In genomic region chr6:144298167-144298671, GRCh38 we compare ENCODE assay signal across 20 cellular contexts. TPM values are rescaled to one million over a fixed set of nuclear protein-coding genes. Genes with fewer than 3 reads are reported as not detected.
DNase-seq lines count a peak whose midpoint lies in the region; ATAC-seq, FAIRE-seq and TF ChIP-seq lines count a peak whose summit lies in the region.
"Had no signal": no experiment of that assay in that cellular context is flagged by ENCODE, and none has a peak within 500 bp of the region (broad histone marks: within the 10 kb centered on the region; RNA-seq: fewer than 3 reads in every experiment).

No MANE protein-coding gene starts in this region.

- TF ChIP-seq CTCF in heart right ventricle (IDR thresholded peaks at IDR 0.05) (no peak), hepatocyte (IDR thresholded peaks at IDR 0.05; ENCODE audit: poor library complexity) (no peak), ovary (IDR thresholded peaks at IDR 0.05) (no peak)

- FAIRE-seq in H54 (lab: Jason Lieb, UNC), result no peak
- FAIRE-seq: bronchial epithelial cell, urothelium cell line had no signal

- H3K27ac ChIP-seq in heart right ventricle (peak overlapping the region in 9 of 10 donors; percentile 33 to 80 (median 68)), hepatocyte (peak overlapping the region; percentile 83), ovary (peak overlapping the region; percentile 8 to 44), urinary bladder (ENCODE audit: low read depth) (peak overlapping the region; percentile 10)

- TF ChIP-seq POLR2A in ovary (IDR thresholded peaks at IDR 0.05), result no peak
- no peak for TF ChIP-seq POLR2A in H54 (IDR thresholded peaks at IDR 0.05; ENCODE audit: low read depth, low read length)

- no peaks in the 10 kb centered on the region for H4K20me1 ChIP-seq in hepatocyte (ENCODE audit: insufficient read depth, poor library complexity, severe bottlenecking)

- peak overlapping the region; percentile 68 for H3K4me2 ChIP-seq in hepatocyte

- peaks cover 3 to 54% (median 37%) of the 10 kb centered on the region in 9 donors for H3K4me1 ChIP-seq in heart right ventricle
- peaks cover 21% of the 10 kb centered on the region for H3K4me1 ChIP-seq in hepatocyte (ENCODE audit: insufficient read depth)
- H3K4me1 ChIP-seq in ovary (ENCODE audit: insufficient read depth), result peaks cover 4% of the 10 kb centered on the region
- no peaks in the 10 kb centered on the region for H3K4me1 ChIP-seq in urinary bladder (ENCODE audit: insufficient read depth)

- ATAC-seq in heart right ventricle, result peak in 4 of 8 donors; percentile 61 to 71 (median 64)
- no peak for ATAC-seq in sciatic nerve
- ATAC-seq: effector memory CD8-positive, alpha-beta T cell had no signal

- H3K36me3 ChIP-seq in heart right ventricle (peaks cover 0 to 41% (median 5%) of the 10 kb centered on the region in 9 donors), hepatocyte (replicated peaks; ENCODE audit: insufficient read depth, low read depth) (no peaks in the 10 kb centered on the region), ovary (no peaks in the 10 kb centered on the region), urinary bladder (ENCODE audit: insufficient read depth) (no peaks in the 10 kb centered on the region)

- TF ChIP-seq EP300 in ovary (IDR thresholded peaks at IDR 0.05), result no peak

- H3K27me3 ChIP-seq in heart right ventricle, result no peaks in the 10 kb centered on the region
- H3K27me3 ChIP-seq in hepatocyte, result no peaks in the 10 kb centered on the region
- no peaks in the 10 kb centered on the region for H3K27me3 ChIP-seq in ovary
- H3K27me3 ChIP-seq: MG63 had no signal

- H3K79me2 ChIP-seq in hepatocyte, result peaks cover 59% of the 10 kb centered on the region

- H3K9me2 ChIP-seq in hepatocyte (replicated peaks; ENCODE audit: insufficient read depth), result no peaks in the 10 kb centered on the region

- H3K4me3 ChIP-seq in heart right ventricle (peak overlapping the region in 1 of 10 donors; percentile 0), hepatocyte (peak overlapping the region; percentile 11), ovary (no peak overlapping the region), urinary bladder (ENCODE audit: low read depth, low read length) (no peak overlapping the region)
- H3K4me3 ChIP-seq: MG63 had no signal

- no peaks in the 10 kb centered on the region for H3K9me3 ChIP-seq in heart right ventricle
- H3K9me3 ChIP-seq in hepatocyte (ENCODE audit: low read depth), result no peaks in the 10 kb centered on the region
- H3K9me3 ChIP-seq in ovary, result no peaks in the 10 kb centered on the region
- H3K9me3 ChIP-seq: MG63 had no signal

- H2AFZ ChIP-seq in hepatocyte, result peak overlapping the region; percentile 43

- DNase-seq in heart right ventricle (no peak), cardiac septum (ENCODE audit: low spot score) (no peak), hepatocyte (ENCODE audit: low spot score) (peak; percentile 24), ovary (no peak), NCI-H82 (lab: John Stamatoyannopoulos, UW) (no peak), sciatic nerve (ENCODE audit: low spot score) (no peak), H54 (ENCODE audit: insufficient read length, low spot score) (no peak)
- DNase-seq: activated B cell treated with CpG ODN at 0.5 μM for 24 hours; CD4-positive, alpha-beta T cell; effector memory CD8-positive, alpha-beta T cell; EL; hippocampal formation; MG63; NCI-H446; stimulated activated CD4-positive, alpha-beta T cell treated with anti-CD3 and anti-CD28 coated beads, Interleukin-15, amount 100 ng/mL, for 24 hours; stimulated activated naive CD4-positive, alpha-beta T cell; T-helper 2 cell had no signal

- intact Hi-C loops in heart right ventricle (cut with DNase I) (loop anchor here in 2 of 10 donors (10.0 kb wide), 2 partner anchors 137 to 177 kb away; no protein-coding TSS in a partner anchor), cardiac septum (cut with DNase I) (no loop called here), ovary (cut with DNase I) (no loop called here), sciatic nerve (cut with DNase I) (no loop called here)

- WGBS in heart right ventricle, 2 donors, result 50 to 51% methylated on average over 6 of the region's 6 CpGs
- WGBS in hepatocyte (ENCODE audit: low lambda C conversion rate, missing lambda C conversion rate), result 67% methylated on average over 6 of the region's 6 CpGs
- 81 to 85% (median 82%) methylated on average over 6 of the region's 6 CpGs for WGBS in ovary, 3 donors
- 84% methylated on average over 6 of the region's 6 CpGs for whole genome bisulfite sequencing in urinary bladder

RNA-seq across cellular contexts. Expression of gene UTRN, which starts 13.1 kb away (rescaled TPM):
- 100 to 1,000 TPM in 2 of 10 donors, 10 to 100 TPM in 8; 54.4 to 109 (median 85.5) TPM for total RNA-seq in heart right ventricle
- 10 to 100 TPM; 11.4 to 23.2 TPM for polyA plus RNA-seq in heart right ventricle
- 96.4 TPM for total RNA-seq in cardiac septum
- 86.5 and 112 TPM in 2 replicates for total RNA-seq in hepatocyte
- polyA plus RNA-seq in hepatocyte, result 33.1 and 54.0 TPM in 2 replicates
- total RNA-seq in ovary, result 100 to 1,000 TPM; 105 to 155 (median 132) TPM
- polyA plus RNA-seq in ovary, result 10 to 100 TPM; 27.6 to 63.0 TPM
- total RNA-seq in urinary bladder, result 256 TPM
- polyA plus RNA-seq in urinary bladder, result 43.7 TPM
- 594 TPM for total RNA-seq in sciatic nerve

Comparison
In these comparisons a context has a peak if more than half of its experiments do, and no peak if none do; other contexts are left out.
1. H3K27ac ChIP-seq: peak in every context shown above with its lines; median percentile 83 in hepatocyte; 68 in heart right ventricle; 26 in ovary; 10 in urinary bladder.